9 cellular contexts compared by ENCODE assay signal in the genomic region with DNA sequence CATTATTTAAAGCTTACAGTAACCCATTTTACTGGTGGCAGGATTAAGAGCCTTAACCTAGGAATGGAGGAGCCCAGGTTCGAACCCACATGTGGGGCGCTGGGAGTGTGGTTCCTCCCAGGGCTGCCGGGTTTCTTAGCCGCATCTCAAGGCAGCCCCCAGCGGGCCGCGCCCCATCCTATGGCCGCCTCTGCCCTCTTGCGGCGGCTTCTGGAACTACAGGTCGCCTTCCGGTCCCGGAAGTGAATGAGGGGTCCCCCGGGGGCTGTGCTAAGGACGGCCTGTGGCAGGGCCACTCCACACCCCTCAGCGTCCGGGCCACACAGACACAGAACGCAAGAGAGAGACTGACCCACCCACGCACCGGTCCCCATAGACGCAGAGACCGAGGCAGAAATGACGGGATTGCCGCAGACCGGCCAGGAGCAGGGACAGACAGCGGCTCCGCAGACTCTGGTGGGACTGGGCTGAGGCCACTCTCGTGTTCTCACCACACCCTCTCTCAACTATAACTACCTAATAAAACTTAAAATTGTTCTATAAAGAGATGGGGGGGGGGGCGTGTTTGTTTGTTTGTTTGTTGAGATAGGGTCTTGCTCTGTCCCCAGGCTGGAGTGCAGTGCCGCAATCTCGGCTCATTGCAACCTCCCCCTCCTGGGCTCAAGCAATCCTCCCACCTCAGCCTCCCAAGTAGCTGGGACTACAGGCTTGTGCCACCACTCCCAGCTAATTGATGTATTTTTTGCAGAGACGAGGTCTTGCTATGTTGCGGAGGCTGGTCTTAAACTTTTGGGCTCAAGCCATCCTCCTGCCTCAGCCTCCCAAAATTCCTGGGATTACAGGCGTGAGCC. TPM values are rescaled to one million over a fixed set of nuclear protein-coding genes. Genes with fewer than 3 reads are reported as not detected.
DNase-seq lines count a peak whose midpoint lies in the region; ATAC-seq and TF ChIP-seq lines count a peak whose summit lies in the region.
"Not testable (repeated sequence)": the region's sequence is repeated elsewhere in the genome, so short reads cannot be mapped to it uniquely, and the experiment has no call there.
"Had no signal": no experiment of that assay in that cellular context is flagged by ENCODE, and none has a peak within 500 bp of the region (broad histone marks: within the 10 kb centered on the region; RNA-seq: fewer than 3 reads in every experiment).

No MANE protein-coding gene starts in this region.

- not testable (repeated sequence) for DNase-seq in A673 (ENCODE audit: low spot score); activated B cell treated with CpG ODN at 0.5 μM for 24 hours; Right ventricle myocardium inferior (ENCODE audit: missing footprints); omental fat pad (ENCODE audit: low spot score)

- not testable (repeated sequence) for H3K4me1 Mint-ChIP-seq in activated B cell treated with CpG ODN at 0.5 μM for 24 hours

- not testable (repeated sequence) for H3K27me3 Mint-ChIP-seq in activated B cell treated with CpG ODN at 0.5 μM for 24 hours

- H3K27ac Mint-ChIP-seq in activated B cell treated with CpG ODN at 0.5 μM for 24 hours: not testable (repeated sequence)

- H3K9me3 Mint-ChIP-seq in activated B cell treated with CpG ODN at 0.5 μM for 24 hours: not testable (repeated sequence)

- not testable (repeated sequence) for H3K27me3 ChIP-seq in A673 (replicated peaks; ENCODE audit: insufficient read depth, low read depth, low read length, poor library complexity)

- not testable (repeated sequence) for H3K4me1 ChIP-seq in A673 (ENCODE audit: insufficient read depth, low read length, poor library complexity, severe bottlenecking)

- H3K36me3 Mint-ChIP-seq in activated B cell treated with CpG ODN at 0.5 μM for 24 hours (ENCODE audit: low read depth): not testable (repeated sequence)

- TSS peak; percentile 91 for BruUV-seq in A673 (replicated peaks; lab: Mats Ljungman, UMichigan)

- POLR2A ChIA-PET in A673 (lab: Charles Lee; ENCODE audit: low non-redundant PET); activated B cell treated with CpG ODN at 0.5 μM for 24 hours (lab: Charles Lee): not testable (repeated sequence)

- intact Hi-C loops in A673 (cut with micrococcal nuclease; ENCODE audit: unreplicated experiment); activated B cell treated with CpG ODN at 0.5 μM for 24 hours (cut with micrococcal nuclease); Right ventricle myocardium inferior (cut with DNase I): not testable (repeated sequence)

- not testable (repeated sequence) for H3K4me3 ChIP-seq in A673 (ENCODE audit: low read depth, low read length, poor library complexity, severe bottlenecking)

- TF ChIP-seq CTCF in A673 (conservative IDR thresholded peaks at IDR 0.05; ENCODE audit: low read depth, low read length); activated B cell treated with CpG ODN at 0.5 μM for 24 hours (IDR thresholded peaks at IDR 0.05); omental fat pad (IDR thresholded peaks at IDR 0.05): not testable (repeated sequence)

- not testable (repeated sequence) for H3K27ac ChIP-seq in A673 (ENCODE audit: low read depth, low read length, poor library complexity, severe bottlenecking)

- not testable (repeated sequence) for H3K4me3 Mint-ChIP-seq in activated B cell treated with CpG ODN at 0.5 μM for 24 hours

- not testable (repeated sequence) for H3K36me3 ChIP-seq in A673 (ENCODE audit: insufficient read depth, low read length, poor library complexity, severe bottlenecking)

- H3K9me3 ChIP-seq in A673 (ENCODE audit: low read depth, low read length, poor library complexity, severe bottlenecking): not testable (repeated sequence)

- CTCF ChIA-PET in A673 (lab: Charles Lee); activated B cell treated with CpG ODN at 0.5 μM for 24 hours (lab: Charles Lee): not testable (repeated sequence)

- ATAC-seq in GM18909 (IDR thresholded peaks at IDR 0.05; ENCODE audit: poor library complexity, unreplicated experiment) (peak; percentile 91), GM21526 (IDR thresholded peaks at IDR 0.05; ENCODE audit: low FRiP score, unreplicated experiment) (peak; percentile 77), HG02852 (IDR thresholded peaks at IDR 0.05; ENCODE audit: unreplicated experiment) (peak; percentile 92), HG03342 (IDR thresholded peaks at IDR 0.05; ENCODE audit: unreplicated experiment) (peak; percentile 88), activated B cell treated with CpG ODN at 0.5 μM for 24 hours (ENCODE audit: low read depth) (peak; percentile 100), Right ventricle myocardium inferior (peak; percentile 98), omental fat pad (ENCODE audit: low FRiP score) (peak; percentile 94)

RNA-seq across cellular contexts. Expression of a gene that starts 23.8 kb away (rescaled TPM):
- total RNA-seq in A673 (2021) (0.26 TPM in 1 of 2 replicates, not detected in the other), activated B cell treated with CpG ODN at 0.5 μM for 24 hours (31.5 and 39.2 TPM in 2 replicates), Right ventricle myocardium inferior (2.0 TPM), omental fat pad (10 to 100 TPM in 1 of 4 donors, 1 to 10 TPM in 3; 2.6 to 13.2 (median 6.8) TPM)
- total RNA-seq: myocyte had no signal

RNA-seq across cellular contexts. Expression of a gene that starts 56.8 kb away (rescaled TPM):
- total RNA-seq in A673 (2021) (not detected in 2 replicates), activated B cell treated with CpG ODN at 0.5 μM for 24 hours (54.5 and 59.0 TPM in 2 replicates), Right ventricle myocardium inferior (1.2 TPM), omental fat pad (1 to 10 TPM; 1.1 to 4.1 (median 2.8) TPM)
- total RNA-seq: myocyte had no signal

Comparison
In these comparisons a context has a peak if more than half of its experiments do, and no peak if none do; other contexts are left out.
1. RNA of a gene that starts 56.8 kb away (total RNA-seq): 54.5 to 59.0 TPM in activated B cell treated with CpG ODN at 0.5 μM for 24 hours; 1.1 to 4.1 TPM in omental fat pad, 1.2 TPM in Right ventricle myocardium inferior (single experiment) and not detected in A673; every median in the first group is over 10 times any median in the second.
2. Peak in every context shown above with its lines, with median percentiles within 50 percentile points of each other: ATAC-seq.